8 cellular contexts compared by ENCODE assay signal in the genomic region with DNA sequence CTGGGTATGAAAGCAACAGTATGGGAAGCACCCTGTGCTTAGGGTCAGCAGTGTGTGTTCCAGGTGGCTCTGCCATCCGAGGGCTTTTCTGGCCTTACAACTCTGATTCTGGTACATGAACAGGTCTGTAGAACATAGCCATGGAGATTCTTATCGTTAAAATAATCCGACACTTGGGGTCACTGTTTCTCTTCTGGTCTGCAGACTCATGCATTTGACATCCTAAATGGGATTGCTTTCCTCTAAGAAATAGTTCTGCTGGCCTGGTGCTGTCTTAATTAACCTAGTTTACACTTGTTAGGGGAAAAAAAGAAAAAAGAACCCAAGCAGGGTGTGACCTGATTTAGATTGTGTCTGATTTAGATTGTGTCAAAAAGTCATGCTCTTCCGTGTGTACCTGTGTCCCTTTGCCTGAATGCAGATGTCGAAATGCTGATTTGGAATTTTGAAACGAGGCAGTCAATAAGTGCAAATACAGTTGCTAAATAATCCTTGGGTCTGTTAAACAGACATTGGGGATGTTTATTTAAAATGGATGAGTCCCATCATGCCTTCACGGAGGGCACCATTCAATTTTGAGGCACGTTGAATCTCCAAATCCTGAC. TPM values are rescaled to one million over a fixed set of nuclear protein-coding genes. Genes with fewer than 3 reads are reported as not detected.
DNase-seq lines count a peak whose midpoint lies in the region; ATAC-seq, FAIRE-seq and TF ChIP-seq lines count a peak whose summit lies in the region.

No MANE protein-coding gene starts in this region.

- intact Hi-C loops in dorsolateral prefrontal cortex (cut with DNase I) = loop anchor here (2.0 to 10.0 kb wide), 6 partner anchors 161 to 1138 kb away; no protein-coding TSS in a partner anchor

- TF ChIP-seq CTCF in dorsolateral prefrontal cortex (IDR thresholded peaks at IDR 0.05 in 54 of 56, conservative IDR thresholded peaks at IDR 0.05 in 2 of 56; ENCODE audit: low read depth in 1 of 56, partially characterized antibody in 56 of 56) = peak in 55 of 56 donors; percentile 15 to 75 (median 54)

- no peak overlapping the region for H3K27ac ChIP-seq in dorsolateral prefrontal cortex

- H3K4me3 ChIP-seq in dorsolateral prefrontal cortex = no peak overlapping the region

- DNase-seq in CMK (ENCODE audit: low read depth) (peak; percentile 1), H54 (ENCODE audit: insufficient read length, low spot score) (peak; percentile 29), NOMO-1 treated with dmso at 0.1 percent for 144 hours (lab: John Stamatoyannopoulos, UW; ENCODE audit: unreplicated experiment) (peak; percentile 21), dorsolateral prefrontal cortex (peak in 1 of 10 donors; percentile 36), myocyte (ENCODE audit: low read depth) (peak; percentile 83), SKM-1 (lab: John Stamatoyannopoulos, UW; ENCODE audit: unreplicated experiment) (no peak), NK-92 (lab: John Stamatoyannopoulos, UW; ENCODE audit: unreplicated experiment) (no peak)

- H3K27me3 ChIP-seq in dorsolateral prefrontal cortex = no peaks in the 10 kb centered on the region

- ATAC-seq in HG02852 (IDR thresholded peaks at IDR 0.05; ENCODE audit: unreplicated experiment) = no peak

- FAIRE-seq in H54 (lab: Jason Lieb, UNC) = no peak

- TF ChIP-seq POLR2A in H54 (IDR thresholded peaks at IDR 0.05; ENCODE audit: low read depth, low read length) = no peak

RNA-seq across cellular contexts. Expression of gene TRPM8, which starts 59.6 kb away (rescaled TPM):
- total RNA-seq in dorsolateral prefrontal cortex (1 to 10 TPM in 7 of 120 experiments, under 1 TPM in 21, not detected in 92; 0.08 to 2.0 (median 0.36) TPM), myocyte (1.4 and 3.5 TPM in 2 replicates)
- polyA plus RNA-seq in myocyte (2012) = 0.48 TPM

Comparison
In these comparisons a context has a peak if more than half of its experiments do, and no peak if none do; other contexts are left out.
1. DNase-seq: peak in CMK (single experiment), H54 (single experiment), NOMO-1 treated with dmso at 0.1 percent for 144 hours (single experiment) and myocyte (single experiment); none in SKM-1 (single experiment) and NK-92 (single experiment).